In the genomic region with DNA sequence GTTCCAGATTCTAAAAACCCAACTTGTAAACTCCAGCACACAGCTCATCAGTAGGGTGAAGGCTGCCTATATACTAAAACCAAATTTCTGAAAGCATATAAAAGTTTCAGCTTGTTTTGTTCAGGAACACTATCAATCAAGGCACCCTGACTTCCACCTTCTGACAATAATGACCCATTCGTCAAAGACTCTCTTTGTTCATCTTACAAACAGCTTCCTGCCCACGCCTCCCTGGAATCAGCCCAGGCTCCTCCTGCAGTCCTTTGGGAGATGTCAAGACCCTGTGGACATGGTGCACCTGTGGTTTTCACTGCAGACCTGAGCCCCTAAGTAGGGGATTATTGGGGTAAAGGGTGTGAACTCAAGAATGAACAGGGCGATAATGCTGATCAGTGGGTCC, we compare ENCODE assay signal across 21 cellular contexts.
A peak's percentile ranks its signal among the peaks of the same experiment; 100 is the strongest.
DNase-seq lines count a peak whose midpoint lies in the region; ATAC-seq and TF ChIP-seq lines count a peak whose summit lies in the region.
"Had no signal": no experiment of that assay in that cellular context is flagged by ENCODE, and none has a peak within 500 bp of the region (broad histone marks: within the 10 kb centered on the region; RNA-seq: fewer than 3 reads in every experiment).

No MANE protein-coding gene starts in this region.

- CTCF ChIA-PET in activated CD4-positive, alpha-beta T cell treated with anti-CD3 and anti-CD28 coated beads for 36 hours (lab: Charles Lee) = no interaction called here

- H3K36me3 Mint-ChIP-seq in HFFc6 (ENCODE audit: low read depth) = peaks cover 12% of the 10 kb centered on the region; the same call in 1 of the 2 replicates
- no peaks in the 10 kb centered on the region for H3K36me3 Mint-ChIP-seq in activated CD4-positive, alpha-beta T cell treated with anti-CD3 and anti-CD28 coated beads for 36 hours (ENCODE audit: low read depth)
- H3K36me3 Mint-ChIP-seq: stimulated activated memory B cell treated with anti-CD40 and anti-IgM and Interleukin-4, amounts not matched to agents 10 μg/mL and 1 μg/mL and 100 μg/mL, for 72 hours had no signal

- H3K27me3 ChIP-seq in RWPE2 (ENCODE audit: insufficient read depth, poor library complexity, severe bottlenecking) (no peaks in the 10 kb centered on the region), smooth muscle cell (ENCODE audit: low read depth) (no peaks in the 10 kb centered on the region), psoas muscle (ENCODE audit: insufficient read depth in 3 of 3, low read length in 2 of 3) (peaks cover 0 to 2% (median 0%) of the 10 kb centered on the region in 3 donors)
- H3K27me3 ChIP-seq: BLaER1 treated with 17β-estradiol and CSF1 and Interleukin-3, amounts not matched to agents 10 nM and 100 nM; tibial artery had no signal

- no peaks in the 10 kb centered on the region for H3K27me3 Mint-ChIP-seq in HFFc6 (ENCODE audit: insufficient read depth)
- peaks cover 10% of the 10 kb centered on the region for H3K27me3 Mint-ChIP-seq in activated CD4-positive, alpha-beta T cell treated with anti-CD3 and anti-CD28 coated beads for 36 hours
- H3K27me3 Mint-ChIP-seq: stimulated activated memory B cell treated with anti-CD40 and anti-IgM and Interleukin-4, amounts not matched to agents 10 μg/mL and 1 μg/mL and 100 μg/mL, for 72 hours had no signal

- peak overlapping the region; percentile 70; the same call in 1 of the 2 replicates for H3K4me3 Mint-ChIP-seq in HFFc6
- no peak overlapping the region for H3K4me3 Mint-ChIP-seq in activated CD4-positive, alpha-beta T cell treated with anti-CD3 and anti-CD28 coated beads for 36 hours
- H3K4me3 Mint-ChIP-seq: dendritic cell treated with granulocyte-macrophage colony-stimulating factor and Interleukin-4, amounts not matched to agents 40 ng/mL and 50 ng/mL, for 4 days; stimulated activated memory B cell treated with anti-CD40 and anti-IgM and Interleukin-4, amounts not matched to agents 10 μg/mL and 1 μg/mL and 100 μg/mL, for 72 hours had no signal

- H3K9me3 ChIP-seq in RWPE2 (ENCODE audit: severe bottlenecking) = no peaks in the 10 kb centered on the region
- H3K9me3 ChIP-seq in smooth muscle cell (replicated peaks; ENCODE audit: low read depth) = no peaks in the 10 kb centered on the region
- no peaks in the 10 kb centered on the region for H3K9me3 ChIP-seq in psoas muscle
- H3K9me3 ChIP-seq: BLaER1 treated with 17β-estradiol and CSF1 and Interleukin-3, amounts not matched to agents 10 nM and 100 nM; heart right ventricle; spleen; tibial artery had no signal

- no peak overlapping the region for H2AFZ ChIP-seq in smooth muscle cell (ENCODE audit: low read depth)
- H2AFZ ChIP-seq: parathyroid adenoma had no signal

- POLR2A ChIA-PET in activated CD4-positive, alpha-beta T cell treated with anti-CD3 and anti-CD28 coated beads for 36 hours (lab: Charles Lee) = no interaction called here

- H3K4me1 Mint-ChIP-seq in HFFc6 (ENCODE audit: low read depth) = peaks cover 22% of the 10 kb centered on the region
- H3K4me1 Mint-ChIP-seq in activated CD4-positive, alpha-beta T cell treated with anti-CD3 and anti-CD28 coated beads for 36 hours = no peaks in the 10 kb centered on the region
- H3K4me1 Mint-ChIP-seq: stimulated activated memory B cell treated with anti-CD40 and anti-IgM and Interleukin-4, amounts not matched to agents 10 μg/mL and 1 μg/mL and 100 μg/mL, for 72 hours had no signal

- DNase-seq in HFFc6 = no peak
- DNase-seq in RWPE2 (ENCODE audit: low spot score) = no peak
- DNase-seq in fibroblast of pulmonary artery (ENCODE audit: low read depth) = peak; percentile 29
- no peak for DNase-seq in smooth muscle cell (lab: John Stamatoyannopoulos, UW; ENCODE audit: unreplicated experiment)
- no peak for DNase-seq in CD1c-positive myeloid dendritic cell (ENCODE audit: extremely low spot score)
- DNase-seq in activated CD4-positive, alpha-beta T cell treated with anti-CD3 and anti-CD28 coated beads for 36 hours = no peak
- DNase-seq in psoas muscle = no peak
- no peak for DNase-seq in GM13977 (ENCODE audit: low spot score)
- DNase-seq: activated CD4-positive, alpha-beta T cell treated with anti-CD3 and anti-CD28 coated beads for 48 hours; activated naive CD4-positive, alpha-beta T cell treated with Interleukin-2 at 50 U/mL for 16 hours; DMS79; heart right ventricle; left cardiac atrium; NCI-H1694; NCI-H446 treated with DMSO at 0.1 percent for 48 hours; spleen; tibial artery had no signal

- no peak overlapping the region for H3K9ac ChIP-seq in smooth muscle cell (ENCODE audit: low read depth)
- H3K9ac ChIP-seq: parathyroid adenoma had no signal

- peak overlapping the region; percentile 76 for H3K27ac Mint-ChIP-seq in HFFc6
- H3K27ac Mint-ChIP-seq in activated CD4-positive, alpha-beta T cell treated with anti-CD3 and anti-CD28 coated beads for 36 hours = no peak overlapping the region
- H3K27ac Mint-ChIP-seq: dendritic cell treated with granulocyte-macrophage colony-stimulating factor and Interleukin-4, amounts not matched to agents 40 ng/mL and 50 ng/mL, for 4 days; stimulated activated memory B cell treated with anti-CD40 and anti-IgM and Interleukin-4, amounts not matched to agents 10 μg/mL and 1 μg/mL and 100 μg/mL, for 72 hours had no signal

- H3K79me2 ChIP-seq in smooth muscle cell (ENCODE audit: low read depth) = no peaks in the 10 kb centered on the region
- H3K79me2 ChIP-seq: parathyroid adenoma had no signal

- H3K27ac ChIP-seq in RWPE2 (ENCODE audit: poor library complexity, severe bottlenecking) (peak overlapping the region; percentile 99), smooth muscle cell (ENCODE audit: low read depth) (peak overlapping the region; percentile 69), psoas muscle (no peak overlapping the region)
- H3K27ac ChIP-seq: heart right ventricle, parathyroid adenoma, spleen, tibial artery had no signal

- no peaks in the 10 kb centered on the region for H4K20me1 ChIP-seq in smooth muscle cell (ENCODE audit: low read depth)
- H4K20me1 ChIP-seq: BLaER1 treated with 17β-estradiol and CSF1 and Interleukin-3, amounts not matched to agents 10 nM and 100 nM had no signal

- no peak for TF ChIP-seq CTCF in HFFc6 (IDR thresholded peaks at IDR 0.05)
- TF ChIP-seq CTCF in RWPE2 (IDR thresholded peaks at IDR 0.05; ENCODE audit: poor library complexity, severe bottlenecking) = no peak
- TF ChIP-seq CTCF in fibroblast of pulmonary artery (IDR thresholded peaks at IDR 0.05; ENCODE audit: low read length, missing control alignments) = no peak
- TF ChIP-seq CTCF in smooth muscle cell (IDR thresholded peaks at IDR 0.05; ENCODE audit: borderline replicate concordance, insufficient read depth, poor library complexity, severe bottlenecking) = no peak
- no peak for TF ChIP-seq CTCF in psoas muscle (IDR thresholded peaks at IDR 0.05)
- TF ChIP-seq CTCF in GM13977 (IDR thresholded peaks at IDR 0.05; ENCODE audit: extremely low read depth, insufficient read depth, missing control alignments) = no peak

- no peaks in the 10 kb centered on the region for H3F3A ChIP-seq in smooth muscle cell (ENCODE audit: low read depth)

- peaks cover 3% of the 10 kb centered on the region for H3K9me3 Mint-ChIP-seq in HFFc6
- H3K9me3 Mint-ChIP-seq in activated CD4-positive, alpha-beta T cell treated with anti-CD3 and anti-CD28 coated beads for 36 hours (ENCODE audit: low read depth) = no peaks in the 10 kb centered on the region
- H3K9me3 Mint-ChIP-seq: dendritic cell treated with granulocyte-macrophage colony-stimulating factor and Interleukin-4, amounts not matched to agents 40 ng/mL and 50 ng/mL, for 4 days had no signal

- in situ Hi-C loops in GM13977 (cut with MboI; ENCODE audit: low pct_unique_long_range_greater_than_20kb, low sequenced_read_pairs, unreplicated experiment) = no loop called here

- no peak overlapping the region for H3K4me3 ChIP-seq in RWPE2 (ENCODE audit: severe bottlenecking)
- no peak overlapping the region for H3K4me3 ChIP-seq in fibroblast of pulmonary artery (replicated peaks; ENCODE audit: low read depth, low read length)
- H3K4me3 ChIP-seq in smooth muscle cell = no peak overlapping the region
- H3K4me3 ChIP-seq in psoas muscle = no peak overlapping the region
- H3K4me3 ChIP-seq: BLaER1 treated with 17β-estradiol and CSF1 and Interleukin-3, amounts not matched to agents 10 nM and 100 nM; heart right ventricle; spleen; tibial artery had no signal

- no peak overlapping the region for H3K4me2 ChIP-seq in smooth muscle cell

- H3K36me3 ChIP-seq in RWPE2 (ENCODE audit: low read depth) (no peaks in the 10 kb centered on the region), smooth muscle cell (ENCODE audit: low read depth) (no peaks in the 10 kb centered on the region), psoas muscle (ENCODE audit: insufficient read depth in 1 of 2, low read depth in 1 of 2) (no peaks in the 10 kb centered on the region)
- H3K36me3 ChIP-seq: BLaER1 treated with 17β-estradiol and CSF1 and Interleukin-3, amounts not matched to agents 10 nM and 100 nM; heart right ventricle; spleen; tibial artery had no signal

- H3K4me1 ChIP-seq in RWPE2 (ENCODE audit: insufficient read depth, poor library complexity, severe bottlenecking) (peaks cover 38% of the 10 kb centered on the region), smooth muscle cell (ENCODE audit: low read depth) (peaks cover 14% of the 10 kb centered on the region), psoas muscle (no peaks in the 10 kb centered on the region)
- H3K4me1 ChIP-seq: parathyroid adenoma, spleen, tibial artery had no signal

- ATAC-seq in RWPE2 (ENCODE audit: low read depth) = peak; percentile 33; the same call in 2 of the 3 replicates
- ATAC-seq in activated CD4-positive, alpha-beta T cell treated with anti-CD3 and anti-CD28 coated beads for 36 hours = no peak
- ATAC-seq in psoas muscle = no peak
- ATAC-seq: stimulated activated memory B cell treated with anti-CD40 and anti-IgM and Interleukin-4, amounts not matched to agents 10 μg/mL and 1 μg/mL and 100 μg/mL, for 72 hours had no signal

- intact Hi-C loops in activated CD4-positive, alpha-beta T cell treated with anti-CD3 and anti-CD28 coated beads for 36 hours (cut with DNase I, micrococcal nuclease) = no loop called here
- intact Hi-C loops in psoas muscle (cut with DNase I) = no loop called here

- 64% methylated on average over 3 of the region's 3 CpGs for WGBS in smooth muscle cell (ENCODE audit: low lambda C conversion rate)
- WGBS in psoas muscle, 3 donors = 38 to 54% (median 53%) methylated on average over 3 of the region's 3 CpGs
